ENCODE assay signal across 8 cellular contexts in the genomic region with DNA sequence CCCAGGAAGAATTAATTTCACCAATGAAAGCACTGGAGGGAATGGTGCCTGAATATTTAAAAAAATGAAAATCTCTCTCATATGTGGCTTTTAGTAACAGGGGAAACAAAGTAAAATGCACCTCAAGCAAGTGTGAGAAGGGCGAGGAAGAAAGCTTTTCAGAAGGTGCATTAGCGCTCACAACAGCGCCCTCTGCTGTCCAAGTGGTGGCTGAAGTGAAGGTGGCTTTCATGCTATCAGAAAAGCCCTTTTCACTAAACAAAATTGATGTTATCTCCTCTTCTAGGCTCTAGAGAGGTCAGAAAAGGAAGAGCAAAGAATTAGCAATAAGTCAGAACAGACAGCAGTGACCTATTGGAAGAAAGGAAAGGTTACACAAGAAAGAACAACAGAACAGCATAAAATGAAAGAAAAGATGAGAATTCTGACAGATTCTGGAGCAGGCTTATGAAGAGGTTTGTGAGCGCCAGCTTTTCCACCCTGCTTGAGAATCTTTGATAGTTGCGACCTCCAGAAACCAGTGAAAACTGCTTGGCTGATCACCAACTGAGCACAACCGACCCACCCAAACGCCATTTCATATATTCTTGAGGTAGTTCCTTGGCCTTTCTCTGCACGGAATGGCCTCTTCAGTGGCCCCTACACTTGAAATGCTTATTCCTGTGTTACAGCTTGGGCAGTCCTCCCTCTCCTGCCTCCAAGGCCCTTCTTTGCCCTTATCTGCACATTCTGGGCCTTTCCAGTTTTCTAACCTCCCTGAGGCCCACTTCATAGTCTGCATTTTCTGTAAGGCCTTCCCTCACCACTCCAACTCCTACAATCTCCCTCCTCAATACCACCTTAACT. TPM values are rescaled to one million over a fixed set of nuclear protein-coding genes. Genes with fewer than 3 reads are reported as not detected.
A peak's percentile ranks its signal among the peaks of the same experiment; 100 is the strongest.
DNase-seq lines count a peak whose midpoint lies in the region; ATAC-seq and TF ChIP-seq lines count a peak whose summit lies in the region.

No MANE protein-coding gene starts in this region.

- peak; percentile 98 for TF ChIP-seq CTCF in CD14-positive monocyte (IDR thresholded peaks at IDR 0.05)

- H3K9me3 ChIP-seq in T-helper 17 cell (ENCODE audit: control insufficient read depth, low read length, poor library complexity, severe bottlenecking) (no peaks in the 10 kb centered on the region), iPS DF 6.9 (ENCODE audit: control insufficient read depth, insufficient read depth, low read length) (no peaks in the 10 kb centered on the region)

- H3K27me3 Mint-ChIP-seq in CD14-positive monocyte (ENCODE audit: low read depth in 3 of 3) (no peaks in the 10 kb centered on the region), T-helper 17 cell (peaks cover 6% of the 10 kb centered on the region)

- H3K4me3 Mint-ChIP-seq in CD14-positive monocyte = no peak overlapping the region
- no peak overlapping the region for H3K4me3 Mint-ChIP-seq in T-helper 17 cell

- no peaks in the 10 kb centered on the region; the same call in 1 of the 2 replicates for H3K4me1 ChIP-seq in iPS DF 6.9 (ENCODE audit: control insufficient read depth, insufficient read depth, low read length)

- peaks cover 4 to 6% of the 10 kb centered on the region in 2 donors for H3K36me3 Mint-ChIP-seq in CD14-positive monocyte
- H3K36me3 Mint-ChIP-seq in T-helper 17 cell (ENCODE audit: low read depth) = peaks cover 7% of the 10 kb centered on the region

- H3K4me3 ChIP-seq in iPS DF 6.9 (ENCODE audit: low read length) = no peak overlapping the region

- no peak overlapping the region for H3K27ac ChIP-seq in iPS DF 6.9 (ENCODE audit: low read length)

- intact Hi-C loops in CD14-positive monocyte (cut with micrococcal nuclease) = no loop called here

- WGBS in iPS DF 6.9 (ENCODE audit: insufficient coverage, insufficient read length) = no CpG with 5 or more reads among the region's 8 CpGs

- H3K27ac Mint-ChIP-seq in CD14-positive monocyte (peak overlapping the region in 1 of 7 donors; percentile 16), T-helper 17 cell (no peak overlapping the region)

- DNase-seq in CD14-positive monocyte (ENCODE audit: low spot score) (peak; percentile 54), KG1 (lab: John Stamatoyannopoulos, UW) (peak; percentile 48), T-helper 17 cell (peak; percentile 54 to 64 (median 62)), anterior cingulate cortex (lab: John Stamatoyannopoulos, UW) (peak in 42 of 58 donors; percentile 4 to 86 (median 32)), iPS DF 6.9 (ENCODE audit: low read depth, low spot score) (peak; percentile 47), DMS153 (lab: John Stamatoyannopoulos, UW) (no peak)
- peak; percentile 73 for DNase-seq in stimulated activated CD4-positive, alpha-beta T cell treated with anti-CD3 and anti-CD28 coated beads, Interleukin-12 subunit alpha, Interleukin-12 subunit beta, amount 100 ng/mL, for 4 hours

- H3K36me3 ChIP-seq in iPS DF 6.9 (ENCODE audit: control insufficient read depth, insufficient read depth, low read length) = 0 out of 2 replicates have a peak, but pooled peaks cover 4% of the 10 kb centered on the region

- ATAC-seq in GM19372 (IDR thresholded peaks at IDR 0.05; ENCODE audit: low read depth, unreplicated experiment) = peak; percentile 56
- peak; percentile 62 for ATAC-seq in T-helper 17 cell

- H3K27me3 ChIP-seq in iPS DF 6.9 (ENCODE audit: control insufficient read depth, insufficient read depth, low read length) = no peaks in the 10 kb centered on the region

- H3K9me3 Mint-ChIP-seq in CD14-positive monocyte = no peaks in the 10 kb centered on the region

- H3K4me1 Mint-ChIP-seq in CD14-positive monocyte (no peaks in the 10 kb centered on the region), T-helper 17 cell (peaks cover 15% of the 10 kb centered on the region)

RNA-seq across cellular contexts. Expression of a gene that starts 45.3 kb away (rescaled TPM):
- polyA plus RNA-seq in CD14-positive monocyte = not detected
- total RNA-seq in T-helper 17 cell = not detected
